ENCODE assay signal across 11 cellular contexts in genomic region chr3:38397320-38397719, GRCh38. TPM values are rescaled to one million over a fixed set of nuclear protein-coding genes. Genes with fewer than 3 reads are reported as not detected.
DNase-seq lines count a peak whose midpoint lies in the region; ATAC-seq, FAIRE-seq and TF ChIP-seq lines count a peak whose summit lies in the region.
"Had no signal": no experiment of that assay in that cellular context is flagged by ENCODE, and none has a peak within 500 bp of the region (broad histone marks: within the 10 kb centered on the region; RNA-seq: fewer than 3 reads in every experiment).

No MANE protein-coding gene starts in this region.

- ATAC-seq in A549 (0 out of 6 replicates have a peak, but pooled peaks of 1 of the 2 experiments have one; percentile 56), GM19452 (IDR thresholded peaks at IDR 0.05; ENCODE audit: unreplicated experiment) (no peak)

- H3K27me3 ChIP-seq in ascending aorta = no peaks in the 10 kb centered on the region

- TF ChIP-seq CTCF in A549 (IDR thresholded peaks at IDR 0.05) (no peak), ascending aorta (IDR thresholded peaks at IDR 0.05) (no peak), GM10266 (IDR thresholded peaks at IDR 0.05; ENCODE audit: control insufficient read depth, insufficient read depth, low read depth, missing control alignments) (no peak)

- peaks cover 20 to 37% of the 10 kb centered on the region in 2 donors for H3K36me3 ChIP-seq in ascending aorta

- TF ChIP-seq RAD21 in A549 (conservative IDR thresholded peaks at IDR 0.05 in 1 of 2, IDR thresholded peaks at IDR 0.05 in 1 of 2) = no peak

- intact Hi-C loops in ascending aorta (cut with DNase I) = no loop called here

- H3K27ac ChIP-seq in A549 (no peak overlapping the region), ascending aorta (no peak overlapping the region)

- H3K4me2 ChIP-seq in A549 = no peak overlapping the region

- CTCF ChIA-PET in A549 (lab: Yijun Ruan, JAX) = interaction anchor here (0.7 to 2.0 kb wide), 3 partner anchors 11 to 98 kb away, joined by 3 to 4 read pairs (median 3); partner anchors contain the start of gene XYLB

- DNase-seq in A549 (ENCODE audit: low read depth in 1 of 2, low spot score in 1 of 2) (no peak), HT-29 (ENCODE audit: low spot score) (peak; percentile 32), amniotic stem cell (lab: John Stamatoyannopoulos, UW) (peak; percentile 2), iPS-NIHi11 (ENCODE audit: low spot score) (peak; percentile 89), ascending aorta (ENCODE audit: low spot score in 2 of 2) (no peak), GM10266 (ENCODE audit: extremely low spot score) (no peak), NCI-H1436 (lab: John Stamatoyannopoulos, UW) (no peak)
- DNase-seq: activated CD4-positive, alpha-beta T cell treated with anti-CD3 and anti-CD28 coated beads, Interleukin-2, amount 50 U/mL, for 48 hours; CD4-positive, CD25-positive, alpha-beta regulatory T cell; naive B cell had no signal

- TF ChIP-seq POLR2A in A549 (IDR thresholded peaks at IDR 0.05; ENCODE audit: low read length) = no peak

- POLR2A ChIA-PET in A549 (lab: Yijun Ruan, JAX) = no interaction called here

- 84% methylated on average over 5 of the region's 5 CpGs for WGBS in A549 (ENCODE audit: missing lambda C conversion rate)

- H3K4me1 ChIP-seq in A549 = no peaks in the 10 kb centered on the region
- H3K4me1 ChIP-seq in ascending aorta = no peaks in the 10 kb centered on the region

- no peak for FAIRE-seq in A549 (lab: Jason Lieb, UNC)

- no peak for TF ChIP-seq EP300 in A549 (IDR thresholded peaks at IDR 0.05)

- no peaks in the 10 kb centered on the region for H3K9me3 ChIP-seq in A549
- H3K9me3 ChIP-seq in ascending aorta = no peaks in the 10 kb centered on the region

- H3K4me3 ChIP-seq in A549 (no peak overlapping the region), ascending aorta (no peak overlapping the region)

TF ChIP-seq in A549, 52 proteins besides CTCF, POLR2A, EP300 and RAD21:
- TF ChIP-seq RARB (CRISPR knock-in tag; IDR thresholded peaks at IDR 0.05) (no peak), JUNB (IDR thresholded peaks at IDR 0.05) (no peak), MAFK (IDR thresholded peaks at IDR 0.05; ENCODE audit: partially characterized antibody) (no peak), REST (IDR thresholded peaks at IDR 0.05) (peak; percentile 87), RFX5 (IDR thresholded peaks at IDR 0.05) (no peak), CEBPB (IDR thresholded peaks at IDR 0.05) (no peak), SMC3 (IDR thresholded peaks at IDR 0.05) (no peak)

RNA-seq across cellular contexts. Expression of gene XYLB, which starts 50.7 kb away (rescaled TPM):
- 5.4 and 6.6 TPM in 2 replicates for polyA plus RNA-seq in A549 (2011; rRNA removed)
- 3.9 and 4.3 TPM in 2 replicates for polyA plus RNA-seq in A549 (2012; cell fraction: cytosol; rRNA removed)
- polyA plus RNA-seq in A549 (2012; cell fraction: nucleus; rRNA removed) = 7.6 and 10.4 TPM in 2 replicates
- polyA plus RNA-seq in A549 (2017; fragmentation: RNase III; extraction: RNeasy Plus Mini Kit Qiagen cat#74134 plus additional on column Dnase treatment) = 4.4 to 4.9 TPM (median 4.8 TPM) in 3 replicates
- polyA minus RNA-seq in A549 (2011; rRNA and poly(A)+ RNA removed) = 7.3 and 10.6 TPM in 2 replicates
- 4.2 and 4.4 TPM in 2 replicates for total RNA-seq in HT-29 (2014; rRNA removed; shearing (Covaris generic))
- 0.43 TPM for total RNA-seq in ascending aorta

RNA-seq across cellular contexts. Expression of gene ACVR2B, which starts 56.4 kb away (rescaled TPM):
- polyA plus RNA-seq in A549 (2011; rRNA removed) (2.8 and 3.5 TPM in 2 replicates), A549 (2017; fragmentation: RNase III; extraction: RNeasy Plus Mini Kit Qiagen cat#74134 plus additional on column Dnase treatment) (1.2 to 1.3 TPM (median 1.2 TPM) in 3 replicates)
- polyA plus RNA-seq in A549 (2012; cell fraction: cytosol; rRNA removed) = 1.5 and 2.0 TPM in 2 replicates
- polyA plus RNA-seq in A549 (2012; cell fraction: nucleus; rRNA removed) = 3.0 and 3.1 TPM in 2 replicates
- polyA minus RNA-seq in A549 (2011; rRNA and poly(A)+ RNA removed) = 15.0 and 18.1 TPM in 2 replicates
- 3.0 and 5.2 TPM in 2 replicates for total RNA-seq in HT-29 (2014; rRNA removed; shearing (Covaris generic))
- total RNA-seq in ascending aorta = 15.2 TPM

Comparison
In these comparisons a context has a peak if more than half of its experiments do, and no peak if none do; other contexts are left out.
1. DNase-seq: peak in HT-29 (single experiment), amniotic stem cell (single experiment) and iPS-NIHi11 (single experiment); none in A549 (0 of 2), ascending aorta (0 of 2), GM10266 (single experiment) and NCI-H1436 (single experiment).